In the genomic region with DNA sequence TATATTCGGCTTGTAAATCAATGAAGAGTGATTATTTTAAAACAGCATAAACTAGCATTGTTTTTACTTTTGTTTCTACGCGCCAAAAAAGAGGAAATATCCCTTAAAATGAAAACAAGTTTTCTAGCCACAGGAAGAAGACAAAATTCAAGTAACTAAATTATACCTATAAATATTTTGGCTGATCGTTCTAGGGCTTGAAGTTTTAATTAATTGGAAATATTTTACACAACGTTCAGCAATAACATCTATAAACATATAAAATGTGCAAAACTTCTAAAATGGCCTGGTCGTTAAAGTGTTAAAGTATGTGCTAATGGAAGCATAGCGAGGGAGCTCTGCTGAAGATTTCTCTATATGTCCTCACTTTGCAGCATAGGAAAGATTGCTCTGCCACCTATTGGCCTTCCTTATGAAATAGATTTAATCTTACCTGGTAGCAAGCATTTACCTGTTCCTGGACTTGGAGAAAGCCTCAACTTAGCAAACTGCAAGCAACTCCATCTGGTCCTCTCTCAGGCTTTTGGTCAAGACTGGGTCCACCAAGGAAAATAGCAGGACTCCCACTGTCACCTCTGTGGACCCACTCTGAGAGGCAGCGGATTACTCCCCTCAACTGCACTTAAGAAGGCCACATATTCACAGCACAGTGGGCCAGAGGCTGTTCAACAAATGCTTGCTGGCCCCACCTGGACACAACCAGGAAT, we compare ENCODE assay signal across 9 cellular contexts.
DNase-seq lines count a peak whose midpoint lies in the region; ATAC-seq, FAIRE-seq and TF ChIP-seq lines count a peak whose summit lies in the region.
"Had no signal": no experiment of that assay in that cellular context is flagged by ENCODE, and none has a peak within 500 bp of the region (broad histone marks: within the 10 kb centered on the region; RNA-seq: fewer than 3 reads in every experiment).

No MANE protein-coding gene starts in this region.

- H3K14ac ChIP-seq in neuronal stem cell (ENCODE audit: low read length) = no peak overlapping the region

- H3K4me3 Mint-ChIP-seq in activated CD8-positive, alpha-beta T cell treated with anti-CD3 and anti-CD28 coated beads, Interleukin-2, amount 10 ng/mL, durations not matched to agents 7 days and 5 days = no peak overlapping the region

- H2BK5ac ChIP-seq in neuronal stem cell (ENCODE audit: low read length) = no peak overlapping the region

- POLR2A ChIA-PET in activated CD8-positive, alpha-beta T cell treated with anti-CD3 and anti-CD28 coated beads, Interleukin-2, amount 10 ng/mL, durations not matched to agents 7 days and 5 days (lab: Charles Lee) = no interaction called here

- H3K23ac ChIP-seq in neuronal stem cell (ENCODE audit: low read depth, low read length, poor library complexity) = no peak overlapping the region

- H3K27me3 Mint-ChIP-seq in activated CD8-positive, alpha-beta T cell treated with anti-CD3 and anti-CD28 coated beads, Interleukin-2, amount 10 ng/mL, durations not matched to agents 7 days and 5 days (ENCODE audit: low read depth) = peaks cover 9% of the 10 kb centered on the region

- H2BK12ac ChIP-seq in neuronal stem cell (ENCODE audit: low read length) = no peak overlapping the region

- H3K27ac Mint-ChIP-seq in activated CD8-positive, alpha-beta T cell treated with anti-CD3 and anti-CD28 coated beads, Interleukin-2, amount 10 ng/mL, durations not matched to agents 7 days and 5 days = no peak overlapping the region

- H3K4me1 Mint-ChIP-seq in activated CD8-positive, alpha-beta T cell treated with anti-CD3 and anti-CD28 coated beads, Interleukin-2, amount 10 ng/mL, durations not matched to agents 7 days and 5 days (ENCODE audit: low read depth) = peaks cover 4% of the 10 kb centered on the region

- CTCF ChIA-PET in activated CD8-positive, alpha-beta T cell treated with anti-CD3 and anti-CD28 coated beads, Interleukin-2, amount 10 ng/mL, durations not matched to agents 7 days and 5 days (lab: Charles Lee) = interaction anchor here (0.7 to 4.4 kb wide), 27 partner anchors 11 to 708 kb away, joined by 3 to 31 read pairs (median 4); a partner anchor contains a TSS

- no peaks in the 10 kb centered on the region for H3K27me3 ChIP-seq in neuronal stem cell (ENCODE audit: control insufficient read depth in 3 of 3, insufficient read depth in 3 of 3, low read depth in 1 of 3, low read length in 3 of 3)

- H3K18ac ChIP-seq in neuronal stem cell (ENCODE audit: low read length) = no peak overlapping the region

- no CpG with 5 or more reads among the region's 8 CpGs for WGBS in neuronal stem cell (ENCODE audit: extremely low coverage in 2 of 2, insufficient read length in 2 of 2, insufficient replicate concordance in 1 of 2), 2 donors

- no peak overlapping the region for H2AFZ ChIP-seq in neuronal stem cell (ENCODE audit: low read length)

- FAIRE-seq in D721Med (lab: Jason Lieb, UNC) = no peak

- ATAC-seq in HG02885 (IDR thresholded peaks at IDR 0.05; ENCODE audit: poor library complexity, unreplicated experiment) (peak; percentile 58), HG02610 (IDR thresholded peaks at IDR 0.05; ENCODE audit: unreplicated experiment) (no peak)
- peak; percentile 81 for ATAC-seq in activated CD8-positive, alpha-beta T cell treated with anti-CD3 and anti-CD28 coated beads, Interleukin-2, amount 10 ng/mL, durations not matched to agents 7 days and 5 days

- H2AK5ac ChIP-seq in neuronal stem cell (ENCODE audit: low read depth, low read length) = no peak overlapping the region

- no peak overlapping the region for H4K8ac ChIP-seq in neuronal stem cell (ENCODE audit: low read depth, low read length)

- H3K4me1 ChIP-seq in neuronal stem cell (ENCODE audit: control insufficient read depth in 2 of 2, insufficient read depth in 1 of 2, low read depth in 1 of 2, low read length in 2 of 2) = peaks cover 0 to 2% of the 10 kb centered on the region in 2 donors

- no peak overlapping the region for H3K9ac ChIP-seq in neuronal stem cell (ENCODE audit: low read depth, low read length, poor library complexity)

- no peaks in the 10 kb centered on the region for H3K9me3 ChIP-seq in neuronal stem cell (replicated peaks in 1 of 2; ENCODE audit: control insufficient read depth in 2 of 2, insufficient read depth in 1 of 2, low read depth in 1 of 2, low read length in 2 of 2)

- H4K91ac ChIP-seq in neuronal stem cell (ENCODE audit: low read depth, low read length, poor library complexity) = no peak overlapping the region

- no peak overlapping the region for H3K4ac ChIP-seq in neuronal stem cell (ENCODE audit: low read length)

- no peak overlapping the region for H3K4me3 ChIP-seq in neuronal stem cell (ENCODE audit: low read length in 2 of 2)
- H3K4me3 ChIP-seq: SK-N-MC had no signal

- no peak overlapping the region for H3K27ac ChIP-seq in neuronal stem cell (replicated peaks; ENCODE audit: low read length)
- H3K27ac ChIP-seq: SK-N-MC had no signal

- H3K36me3 Mint-ChIP-seq in activated CD8-positive, alpha-beta T cell treated with anti-CD3 and anti-CD28 coated beads, Interleukin-2, amount 10 ng/mL, durations not matched to agents 7 days and 5 days (ENCODE audit: low read depth) = no peaks in the 10 kb centered on the region

- TF ChIP-seq CTCF in D721Med (IDR thresholded peaks at IDR 0.05; ENCODE audit: insufficient read depth, missing control alignments) = no peak

- no peaks in the 10 kb centered on the region for H3K9me3 Mint-ChIP-seq in activated CD8-positive, alpha-beta T cell treated with anti-CD3 and anti-CD28 coated beads, Interleukin-2, amount 10 ng/mL, durations not matched to agents 7 days and 5 days (ENCODE audit: insufficient read depth)

- no peaks in the 10 kb centered on the region for H3K36me3 ChIP-seq in neuronal stem cell (replicated peaks in 1 of 2; ENCODE audit: control insufficient read depth in 2 of 2, insufficient read depth in 2 of 2, low read length in 2 of 2)

- no peaks in the 10 kb centered on the region for H3K79me1 ChIP-seq in neuronal stem cell (ENCODE audit: low read depth, low read length)

- no peak overlapping the region for H2BK15ac ChIP-seq in neuronal stem cell (ENCODE audit: low read length)

- peak; percentile 81 for DNase-seq in DMS153 (lab: John Stamatoyannopoulos, UW)
- peak; percentile 77 for DNase-seq in NCI-H526 treated with DMSO at 0.1 percent for 48 hours (lab: John Stamatoyannopoulos, UW)
- DNase-seq in activated CD8-positive, alpha-beta T cell treated with anti-CD3 and anti-CD28 coated beads, Interleukin-2, amount 10 ng/mL, durations not matched to agents 7 days and 5 days = peak; percentile 58
- DNase-seq in fibroblast of gingiva (ENCODE audit: low read depth) = peak; percentile 58
- peak; percentile 12 for DNase-seq in neuronal stem cell (ENCODE audit: low spot score)
- DNase-seq in D721Med (ENCODE audit: insufficient read length, low spot score) = no peak

- H2BK120ac ChIP-seq in neuronal stem cell (ENCODE audit: low read depth, low read length) = no peak overlapping the region

- no peak overlapping the region for H3K4me2 ChIP-seq in neuronal stem cell (ENCODE audit: insufficient read depth, low read length, poor library complexity, severe bottlenecking)
